Comparison of ENCODE assay signal across 8 cellular contexts in genomic region chr3:193593666-193594025, GRCh38. TPM values are rescaled to one million over a fixed set of nuclear protein-coding genes. Genes with fewer than 3 reads are reported as not detected.
DNase-seq lines count a peak whose midpoint lies in the region; ATAC-seq and TF ChIP-seq lines count a peak whose summit lies in the region.

No MANE protein-coding gene starts in this region.

- WGBS in hepatocyte (ENCODE audit: low lambda C conversion rate, missing lambda C conversion rate), result under 1% methylated on average over 11 of the region's 11 CpGs

- H3K9ac ChIP-seq in adipocyte (ENCODE audit: low read length), result peak overlapping the region; percentile 98

- peaks cover 5% of the 10 kb centered on the region for H4K20me1 ChIP-seq in hepatocyte (ENCODE audit: insufficient read depth, poor library complexity, severe bottlenecking)

- H3K27me3 ChIP-seq in adipocyte (replicated peaks; ENCODE audit: control insufficient read depth, insufficient read depth, low read length), result no peaks in the 10 kb centered on the region
- no peaks in the 10 kb centered on the region for H3K27me3 ChIP-seq in hepatocyte

- no peak for TF ChIP-seq CTCF in hepatocyte (IDR thresholded peaks at IDR 0.05; ENCODE audit: poor library complexity)

- peaks cover 51% of the 10 kb centered on the region for H3K79me2 ChIP-seq in hepatocyte

- peak; percentile 32 for DNase-seq in NCI-H2107 treated with DMSO at 0.1 percent for 48 hours (lab: John Stamatoyannopoulos, UW; ENCODE audit: unreplicated experiment)
- DNase-seq in NCI-H2107 (lab: John Stamatoyannopoulos, UW), result no peak
- peak; percentile 23 for DNase-seq in RPMI7951 (ENCODE audit: low read depth)
- peak; percentile 60 for DNase-seq in adipocyte (ENCODE audit: low read depth)
- peak; percentile 40 for DNase-seq in hepatocyte (ENCODE audit: low spot score)
- DNase-seq in GM19240 (ENCODE audit: insufficient read length, low spot score), result no peak

- peaks cover 18% of the 10 kb centered on the region for H3K4me1 ChIP-seq in adipocyte (ENCODE audit: control insufficient read depth, insufficient read depth, low read length)
- peaks cover 7% of the 10 kb centered on the region for H3K4me1 ChIP-seq in hepatocyte (ENCODE audit: insufficient read depth)

- no peaks in the 10 kb centered on the region for H3K9me2 ChIP-seq in hepatocyte (replicated peaks; ENCODE audit: insufficient read depth)

- H3K36me3 ChIP-seq in adipocyte (ENCODE audit: control insufficient read depth, insufficient read depth, low read length, severe bottlenecking), result peaks cover 11% of the 10 kb centered on the region
- no peaks in the 10 kb centered on the region for H3K36me3 ChIP-seq in hepatocyte (replicated peaks; ENCODE audit: insufficient read depth, low read depth)

- peak; percentile 13 for ATAC-seq in HG03108 (IDR thresholded peaks at IDR 0.05; ENCODE audit: unreplicated experiment)

- H3K4me3 ChIP-seq in adipocyte (ENCODE audit: low read length) (peak overlapping the region; percentile 100), hepatocyte (peak overlapping the region; percentile 96), skin epidermis (peak overlapping the region; percentile 71 to 97 (median 90))

- H3K4me2 ChIP-seq in hepatocyte, result peak overlapping the region; percentile 91

- H3K27ac ChIP-seq in hepatocyte (peak overlapping the region; percentile 93), skin epidermis (peak overlapping the region; percentile 80 to 96 (median 91))

- H2AFZ ChIP-seq in hepatocyte, result peak overlapping the region; percentile 76

- H3K9me3 ChIP-seq in adipocyte (ENCODE audit: control insufficient read depth, low read length), result no peaks in the 10 kb centered on the region
- no peaks in the 10 kb centered on the region for H3K9me3 ChIP-seq in hepatocyte (ENCODE audit: low read depth)

RNA-seq across cellular contexts. Expression of gene OPA1, which starts 0.6 kb away (rescaled TPM):
- total RNA-seq in RPMI7951 (2014; rRNA removed; shearing (Covaris generic)), result 62.2 and 68.7 TPM in 2 replicates
- total RNA-seq in hepatocyte, result 49.0 TPM in 2 replicates
- 15.0 and 17.7 TPM in 2 replicates for polyA plus RNA-seq in hepatocyte

RNA-seq across cellular contexts. Expression of gene ATP13A4, which starts 39.0 kb away (rescaled TPM):
- not detected in 2 replicates for total RNA-seq in RPMI7951 (2014; rRNA removed; shearing (Covaris generic))
- total RNA-seq in hepatocyte, result 14.2 and 18.2 TPM in 2 replicates
- 5.2 and 7.1 TPM in 2 replicates for polyA plus RNA-seq in hepatocyte

Comparison
In these comparisons a context has a peak if more than half of its experiments do, and no peak if none do; other contexts are left out.
1. DNase-seq: peak in NCI-H2107 treated with DMSO at 0.1 percent for 48 hours (single experiment), RPMI7951 (single experiment), adipocyte (single experiment) and hepatocyte (single experiment); none in NCI-H2107 (single experiment) and GM19240 (single experiment).
2. RNA of gene ATP13A4, which starts 39.0 kb away (total RNA-seq): 14.2 to 18.2 TPM in hepatocyte; not detected in RPMI7951; every median in the first group is over 10 times any median in the second.
3. Peak in every context shown above with its lines, with median percentiles within 50 percentile points of each other: H3K4me3 ChIP-seq.